Comparison of ENCODE assay signal across 1 cellular context in the genomic region with DNA sequence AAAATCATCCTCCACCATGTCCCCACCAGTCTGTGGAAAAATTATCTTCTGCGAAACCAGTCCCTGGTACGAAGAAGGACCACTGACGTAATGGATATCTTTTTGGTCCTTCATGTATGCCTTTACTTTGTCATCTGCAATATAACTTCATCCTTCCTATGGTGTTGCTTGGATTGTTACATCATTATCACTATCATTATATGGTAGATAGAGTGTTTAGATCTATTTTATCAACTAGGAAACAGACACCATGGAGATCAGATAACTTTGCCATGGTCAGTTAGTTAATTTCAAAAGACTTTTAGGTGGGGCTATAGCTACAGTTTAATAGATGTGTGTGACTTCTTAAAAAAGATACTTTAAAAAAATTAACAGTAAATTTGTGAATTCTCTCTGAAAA.
TF ChIP-seq lines count a peak whose summit lies in the region.

No MANE protein-coding gene starts in this region.

TF ChIP-seq in K562, 482 proteins besides CTCF, POLR2A, EP300 and RAD21:
- TF ChIP-seq PCBP2 (IDR thresholded peaks at IDR 0.05; ENCODE audit: low read depth, low read length, poor library complexity, severe bottlenecking) = no peak
- 0 out of 2 replicates have a peak, but pooled peaks have one; percentile 23 for TF ChIP-seq FOSL1 (tag; conservative IDR thresholded peaks at IDR 0.05)
- TF ChIP-seq ARID1B (IDR thresholded peaks at IDR 0.05) = peak; percentile 29; the same call in 1 of the 2 replicates
- TF ChIP-seq, protein P1, sequence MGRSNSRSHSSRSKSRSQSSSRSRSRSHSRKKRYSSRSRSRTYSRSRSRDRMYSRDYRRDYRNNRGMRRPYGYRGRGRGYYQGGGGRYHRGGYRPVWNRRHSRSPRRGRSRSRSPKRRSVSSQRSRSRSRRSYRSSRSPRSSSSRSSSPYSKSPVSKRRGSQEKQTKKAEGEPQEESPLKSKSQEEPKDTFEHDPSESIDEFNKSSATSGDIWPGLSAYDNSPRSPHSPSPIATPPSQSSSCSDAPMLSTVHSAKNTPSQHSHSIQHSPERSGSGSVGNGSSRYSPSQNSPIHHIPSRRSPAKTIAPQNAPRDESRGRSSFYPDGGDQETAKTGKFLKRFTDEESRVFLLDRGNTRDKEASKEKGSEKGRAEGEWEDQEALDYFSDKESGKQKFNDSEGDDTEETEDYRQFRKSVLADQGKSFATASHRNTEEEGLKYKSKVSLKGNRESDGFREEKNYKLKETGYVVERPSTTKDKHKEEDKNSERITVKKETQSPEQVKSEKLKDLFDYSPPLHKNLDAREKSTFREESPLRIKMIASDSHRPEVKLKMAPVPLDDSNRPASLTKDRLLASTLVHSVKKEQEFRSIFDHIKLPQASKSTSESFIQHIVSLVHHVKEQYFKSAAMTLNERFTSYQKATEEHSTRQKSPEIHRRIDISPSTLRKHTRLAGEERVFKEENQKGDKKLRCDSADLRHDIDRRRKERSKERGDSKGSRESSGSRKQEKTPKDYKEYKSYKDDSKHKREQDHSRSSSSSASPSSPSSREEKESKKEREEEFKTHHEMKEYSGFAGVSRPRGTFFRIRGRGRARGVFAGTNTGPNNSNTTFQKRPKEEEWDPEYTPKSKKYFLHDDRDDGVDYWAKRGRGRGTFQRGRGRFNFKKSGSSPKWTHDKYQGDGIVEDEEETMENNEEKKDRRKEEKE (IDR thresholded peaks at IDR 0.05; ENCODE audit: borderline replicate concordance in 1 of 2, control insufficient read depth in 1 of 2, low read depth in 2 of 2, low read length in 1 of 2) = no peak
- TF ChIP-seq, protein P2, sequence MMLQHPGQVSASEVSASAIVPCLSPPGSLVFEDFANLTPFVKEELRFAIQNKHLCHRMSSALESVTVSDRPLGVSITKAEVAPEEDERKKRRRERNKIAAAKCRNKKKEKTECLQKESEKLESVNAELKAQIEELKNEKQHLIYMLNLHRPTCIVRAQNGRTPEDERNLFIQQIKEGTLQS (IDR thresholded peaks at IDR 0.05) = 0 out of 2 replicates have a peak, but pooled peaks have one; percentile 14
- TF ChIP-seq, protein P2 (CRISPR knock-in tag; conservative IDR thresholded peaks at IDR 0.05) = no peak
- 0 out of 2 replicates have a peak, but pooled peaks have one; percentile 5 for TF ChIP-seq CBFA2T3 (IDR thresholded peaks at IDR 0.05)
- TF ChIP-seq TEAD4 (IDR thresholded peaks at IDR 0.05; ENCODE audit: low read length) = peak; percentile 46; the same call in 1 of the 2 replicates
- TF ChIP-seq TEAD4 (CRISPR knock-in tag; IDR thresholded peaks at IDR 0.05; ENCODE audit: borderline replicate concordance) = no peak
